ENCODE assay signal across 21 cellular contexts in genomic region chr1:101121975-101122374, GRCh38.
DNase-seq lines count a peak whose midpoint lies in the region; ATAC-seq and TF ChIP-seq lines count a peak whose summit lies in the region.
"Had no signal": no experiment of that assay in that cellular context is flagged by ENCODE, and none has a peak within 500 bp of the region (broad histone marks: within the 10 kb centered on the region; RNA-seq: fewer than 3 reads in every experiment).

No MANE protein-coding gene starts in this region.

- peaks cover 20% of the 10 kb centered on the region for H3K4me1 ChIP-seq in Loucy (ENCODE audit: insufficient read depth, low read length, poor library complexity, severe bottlenecking)
- no peaks in the 10 kb centered on the region for H3K4me1 ChIP-seq in left ventricle myocardium inferior
- H3K4me1 ChIP-seq: Caco-2, right lobe of liver, upper lobe of right lung had no signal

- peaks cover 5% of the 10 kb centered on the region; the same call in 1 of the 2 replicates for H3F3A ChIP-seq in Loucy (ENCODE audit: low read depth)

- peaks cover 4% of the 10 kb centered on the region in 2 donors for H3K36me3 Mint-ChIP-seq in activated T-cell treated with anti-CD3 and anti-CD28 coated beads, Interleukin-2, amount 50 U/mL, for 72 hours (ENCODE audit: insufficient read depth in 2 of 2)
- peaks cover 16% of the 10 kb centered on the region for H3K36me3 Mint-ChIP-seq in activated naive CD8-positive, alpha-beta T cell treated with anti-CD3 and anti-CD28 coated beads, Interleukin-2, amount 10 ng/mL, durations not matched to agents 7 days and 5 days
- no peaks in the 10 kb centered on the region for H3K36me3 Mint-ChIP-seq in stimulated activated memory B cell treated with anti-CD40 and anti-IgM and Interleukin-4, amounts not matched to agents 10 μg/mL and 1 μg/mL and 100 μg/mL, for 72 hours
- H3K36me3 Mint-ChIP-seq: WTC11 had no signal

- no peaks in the 10 kb centered on the region for H3K27me3 Mint-ChIP-seq in activated T-cell treated with anti-CD3 and anti-CD28 coated beads, Interleukin-2, amount 50 U/mL, for 72 hours (ENCODE audit: low read depth)
- no peaks in the 10 kb centered on the region for H3K27me3 Mint-ChIP-seq in activated naive CD8-positive, alpha-beta T cell treated with anti-CD3 and anti-CD28 coated beads, Interleukin-2, amount 10 ng/mL, durations not matched to agents 7 days and 5 days
- no peaks in the 10 kb centered on the region for H3K27me3 Mint-ChIP-seq in stimulated activated memory B cell treated with anti-CD40 and anti-IgM and Interleukin-4, amounts not matched to agents 10 μg/mL and 1 μg/mL and 100 μg/mL, for 72 hours

- no peaks in the 10 kb centered on the region for H3K9me2 ChIP-seq in Loucy (replicated peaks; ENCODE audit: low read depth, low read length)

- intact Hi-C loops in left ventricle myocardium inferior (cut with micrococcal nuclease) = no loop called here

- H4K20me1 ChIP-seq in Loucy (ENCODE audit: insufficient read depth, low read length, poor library complexity, severe bottlenecking) = no peaks in the 10 kb centered on the region

- peaks cover 30% of the 10 kb centered on the region for H3K27me3 ChIP-seq in Loucy (ENCODE audit: insufficient read depth, low read length, poor library complexity, severe bottlenecking)
- H3K27me3 ChIP-seq in left ventricle myocardium inferior (ENCODE audit: low read depth) = no peaks in the 10 kb centered on the region
- H3K27me3 ChIP-seq: esophagus squamous epithelium, right lobe of liver, upper lobe of right lung had no signal

- H3K79me2 ChIP-seq in Loucy (ENCODE audit: insufficient read depth, low read length) = no peaks in the 10 kb centered on the region

- H3K9me3 ChIP-seq in Loucy (ENCODE audit: insufficient read depth, low read depth, low read length) (no peaks in the 10 kb centered on the region), left ventricle myocardium inferior (replicated peaks) (no peaks in the 10 kb centered on the region)
- H3K9me3 ChIP-seq: Caco-2, esophagus squamous epithelium, mucosa of descending colon, right lobe of liver, upper lobe of right lung had no signal

- H3K4me3 Mint-ChIP-seq in activated T-cell treated with anti-CD3 and anti-CD28 coated beads, Interleukin-2, amount 50 U/mL, for 72 hours = peak overlapping the region; percentile 66 to 70
- H3K4me3 Mint-ChIP-seq in activated naive CD8-positive, alpha-beta T cell treated with anti-CD3 and anti-CD28 coated beads, Interleukin-2, amount 10 ng/mL, durations not matched to agents 7 days and 5 days = peak overlapping the region; percentile 50
- H3K4me3 Mint-ChIP-seq in stimulated activated memory B cell treated with anti-CD40 and anti-IgM and Interleukin-4, amounts not matched to agents 10 μg/mL and 1 μg/mL and 100 μg/mL, for 72 hours = peak overlapping the region; percentile 16
- H3K4me3 Mint-ChIP-seq: WTC11 had no signal

- POLR2A ChIA-PET in activated naive CD8-positive, alpha-beta T cell treated with anti-CD3 and anti-CD28 coated beads, Interleukin-2, amount 10 ng/mL, durations not matched to agents 7 days and 5 days (lab: Charles Lee) = interaction anchor here (0.5 to 2.1 kb wide), 5 partner anchors 10 to 173 kb away, joined by 3 to 9 read pairs (median 4); partner anchors contain the start of gene S1PR1

- peak overlapping the region; percentile 43 for H3K4me2 ChIP-seq in Loucy (ENCODE audit: low read depth, low read length, poor library complexity, severe bottlenecking)

- H3K4me3 ChIP-seq in Loucy (ENCODE audit: low read length, poor library complexity, severe bottlenecking) = no peak overlapping the region
- no peak overlapping the region for H3K4me3 ChIP-seq in left ventricle myocardium inferior
- H3K4me3 ChIP-seq: esophagus squamous epithelium, mucosa of descending colon, right lobe of liver, upper lobe of right lung had no signal

- DNase-seq in activated T-cell treated with anti-CD3 and anti-CD28 coated beads, Interleukin-2, amount 50 U/mL, for 72 hours = no peak
- DNase-seq in activated T-cell treated with anti-CD3 and anti-CD28 coated beads for 4 hours = no peak
- DNase-seq in activated naive CD8-positive, alpha-beta T cell treated with anti-CD3 and anti-CD28 coated beads, Interleukin-2, amount 10 ng/mL, durations not matched to agents 7 days and 5 days = no peak
- DNase-seq in stimulated activated naive CD4-positive, alpha-beta T cell (lab: John Stamatoyannopoulos, UW) = no peak
- DNase-seq in mesenteric fat pad (ENCODE audit: low spot score) = no peak
- no peak for DNase-seq in left ventricle myocardium inferior
- DNase-seq: Caco-2, cerebellar nuclear complex, esophagus squamous epithelium, mucosa of descending colon, NCI-H2029, right lobe of liver, SW 1271, upper lobe of right lung had no signal

- H3K9ac ChIP-seq in Loucy (ENCODE audit: low read depth, low read length, poor library complexity, severe bottlenecking) = no peak overlapping the region

- TF ChIP-seq CTCF in Loucy (conservative IDR thresholded peaks at IDR 0.05; ENCODE audit: low read length) = no peak
- no peak for TF ChIP-seq CTCF in left ventricle myocardium inferior (IDR thresholded peaks at IDR 0.05; ENCODE audit: borderline replicate concordance)

- H2AFZ ChIP-seq in Loucy (ENCODE audit: low read length) = no peak overlapping the region

- H3K27ac ChIP-seq in left ventricle myocardium inferior (replicated peaks) = no peak overlapping the region
- H3K27ac ChIP-seq: esophagus squamous epithelium, HL-60, right lobe of liver, RWPE1, upper lobe of right lung had no signal

- H3K27ac Mint-ChIP-seq in activated T-cell treated with anti-CD3 and anti-CD28 coated beads, Interleukin-2, amount 50 U/mL, for 72 hours = peak overlapping the region; percentile 93
- peak overlapping the region; percentile 74 for H3K27ac Mint-ChIP-seq in activated naive CD8-positive, alpha-beta T cell treated with anti-CD3 and anti-CD28 coated beads, Interleukin-2, amount 10 ng/mL, durations not matched to agents 7 days and 5 days
- peak overlapping the region; percentile 2 for H3K27ac Mint-ChIP-seq in stimulated activated memory B cell treated with anti-CD40 and anti-IgM and Interleukin-4, amounts not matched to agents 10 μg/mL and 1 μg/mL and 100 μg/mL, for 72 hours
- H3K27ac Mint-ChIP-seq: IgD-negative memory B cell, WTC11 had no signal

- no peak for ATAC-seq in activated T-cell treated with anti-CD3 and anti-CD28 coated beads, Interleukin-2, amount 50 U/mL, for 72 hours (replicated peaks in 1 of 2)
- ATAC-seq in activated naive CD8-positive, alpha-beta T cell treated with anti-CD3 and anti-CD28 coated beads, Interleukin-2, amount 10 ng/mL, durations not matched to agents 7 days and 5 days (ENCODE audit: low read depth) = no peak
- no peak for ATAC-seq in stimulated activated memory B cell treated with anti-CD40 and anti-IgM and Interleukin-4, amounts not matched to agents 10 μg/mL and 1 μg/mL and 100 μg/mL, for 72 hours
- ATAC-seq: left lobe of liver, mucosa of descending colon, right lobe of liver, upper lobe of right lung, WTC11 had no signal

- H3K9me3 Mint-ChIP-seq in activated T-cell treated with anti-CD3 and anti-CD28 coated beads, Interleukin-2, amount 50 U/mL, for 72 hours = peaks cover 2 to 4% of the 10 kb centered on the region in 2 donors
- peaks cover 3% of the 10 kb centered on the region for H3K9me3 Mint-ChIP-seq in activated naive CD8-positive, alpha-beta T cell treated with anti-CD3 and anti-CD28 coated beads, Interleukin-2, amount 10 ng/mL, durations not matched to agents 7 days and 5 days
- H3K9me3 Mint-ChIP-seq in stimulated activated memory B cell treated with anti-CD40 and anti-IgM and Interleukin-4, amounts not matched to agents 10 μg/mL and 1 μg/mL and 100 μg/mL, for 72 hours = no peaks in the 10 kb centered on the region
- H3K9me3 Mint-ChIP-seq: WTC11 had no signal

- no peaks in the 10 kb centered on the region for H3K36me3 ChIP-seq in Loucy (ENCODE audit: insufficient read depth, low read length)
- H3K36me3 ChIP-seq in left ventricle myocardium inferior = no peaks in the 10 kb centered on the region
- H3K36me3 ChIP-seq: esophagus squamous epithelium, right lobe of liver, upper lobe of right lung had no signal

- peaks cover 51% of the 10 kb centered on the region for H3K4me1 Mint-ChIP-seq in activated T-cell treated with anti-CD3 and anti-CD28 coated beads, Interleukin-2, amount 50 U/mL, for 72 hours (ENCODE audit: low read depth)
- peaks cover 40% of the 10 kb centered on the region for H3K4me1 Mint-ChIP-seq in activated naive CD8-positive, alpha-beta T cell treated with anti-CD3 and anti-CD28 coated beads, Interleukin-2, amount 10 ng/mL, durations not matched to agents 7 days and 5 days
- peaks cover 21% of the 10 kb centered on the region for H3K4me1 Mint-ChIP-seq in stimulated activated memory B cell treated with anti-CD40 and anti-IgM and Interleukin-4, amounts not matched to agents 10 μg/mL and 1 μg/mL and 100 μg/mL, for 72 hours
- H3K4me1 Mint-ChIP-seq: WTC11 had no signal

Comparison
In these comparisons a context has a peak if more than half of its experiments do, and no peak if none do; other contexts are left out.
1. H3K27ac Mint-ChIP-seq: peak in every context shown above with its lines; median percentile 93 in activated T-cell treated with anti-CD3 and anti-CD28 coated beads, Interleukin-2, amount 50 U/mL, for 72 hours; 74 in activated naive CD8-positive, alpha-beta T cell treated with anti-CD3 and anti-CD28 coated beads, Interleukin-2, amount 10 ng/mL, durations not matched to agents 7 days and 5 days; 2 in stimulated activated memory B cell treated with anti-CD40 and anti-IgM and Interleukin-4, amounts not matched to agents 10 μg/mL and 1 μg/mL and 100 μg/mL, for 72 hours.
2. H3K4me3 Mint-ChIP-seq: peak in every context shown above with its lines; median percentile 68 in activated T-cell treated with anti-CD3 and anti-CD28 coated beads, Interleukin-2, amount 50 U/mL, for 72 hours; 50 in activated naive CD8-positive, alpha-beta T cell treated with anti-CD3 and anti-CD28 coated beads, Interleukin-2, amount 10 ng/mL, durations not matched to agents 7 days and 5 days; 16 in stimulated activated memory B cell treated with anti-CD40 and anti-IgM and Interleukin-4, amounts not matched to agents 10 μg/mL and 1 μg/mL and 100 μg/mL, for 72 hours.